In genomic region chr1:202210370-202210769, GRCh38 we compare ENCODE assay signal across 12 cellular contexts. TPM values are rescaled to one million over a fixed set of nuclear protein-coding genes. Genes with fewer than 3 reads are reported as not detected.
DNase-seq lines count a peak whose midpoint lies in the region; ATAC-seq and TF ChIP-seq lines count a peak whose summit lies in the region.
"Had no signal": no experiment of that assay in that cellular context is flagged by ENCODE, and none has a peak within 500 bp of the region (broad histone marks: within the 10 kb centered on the region; RNA-seq: fewer than 3 reads in every experiment).

No MANE protein-coding gene starts in this region.

- H3K4me1 Mint-ChIP-seq in CD8-positive, alpha-beta T cell (ENCODE audit: low read depth) = peaks cover 9% of the 10 kb centered on the region
- H3K4me1 Mint-ChIP-seq in glutamatergic neuron (ENCODE audit: low read depth, unreplicated experiment) = no peaks in the 10 kb centered on the region

- POLR2A ChIA-PET in CD8-positive, alpha-beta T cell (lab: Charles Lee) = no interaction called here

- peak; percentile 38 for ATAC-seq in CD8-positive, alpha-beta T cell
- no peak for ATAC-seq in GM21825 (IDR thresholded peaks at IDR 0.05; ENCODE audit: unreplicated experiment)
- no peak for ATAC-seq in HG03521 (IDR thresholded peaks at IDR 0.05; ENCODE audit: unreplicated experiment)

- H3K36me3 ChIP-seq in CD8-positive, alpha-beta T cell (ENCODE audit: insufficient read depth, low read length) = no peaks in the 10 kb centered on the region

- intact Hi-C loops in CD8-positive, alpha-beta T cell (cut with DNase I, micrococcal nuclease) = no loop called here

- no peak overlapping the region for H3K4me3 ChIP-seq in CD8-positive, alpha-beta T cell (ENCODE audit: low read depth, low read length)

- H3K4me3 Mint-ChIP-seq in CD8-positive, alpha-beta T cell = no peak overlapping the region
- H3K4me3 Mint-ChIP-seq in glutamatergic neuron (ENCODE audit: unreplicated experiment) = no peak overlapping the region
- H3K4me3 Mint-ChIP-seq: activated naive CD4-positive, alpha-beta T cell treated with anti-CD3 and anti-CD28 coated beads, Interleukin-2, amount 50 U/mL, for 24 hours had no signal

- DNase-seq in CD8-positive, alpha-beta T cell = no peak
- DNase-seq in LHCN-M2 (ENCODE audit: low read depth) (peak; percentile 46), RPMI8226 (peak; percentile 72), glutamatergic neuron (no peak), NCI-H226 (no peak), occipital lobe (lab: John Stamatoyannopoulos, UW) (no peak)
- DNase-seq: T-helper 2 cell had no signal

- no peaks in the 10 kb centered on the region for H3K36me3 Mint-ChIP-seq in CD8-positive, alpha-beta T cell
- H3K36me3 Mint-ChIP-seq in glutamatergic neuron (ENCODE audit: unreplicated experiment) = peaks cover 4% of the 10 kb centered on the region
- H3K36me3 Mint-ChIP-seq: activated naive CD4-positive, alpha-beta T cell treated with anti-CD3 and anti-CD28 coated beads, Interleukin-2, amount 50 U/mL, for 24 hours had no signal

- no peak for TF ChIP-seq CTCF in CD8-positive, alpha-beta T cell (IDR thresholded peaks at IDR 0.05)
- no peak for TF ChIP-seq CTCF in glutamatergic neuron (IDR thresholded peaks at IDR 0.05; ENCODE audit: partially characterized antibody, unreplicated experiment)

- H3K27me3 ChIP-seq in CD8-positive, alpha-beta T cell (ENCODE audit: insufficient read depth, low read length) = peaks cover 7% of the 10 kb centered on the region

- no peaks in the 10 kb centered on the region for H3K9me3 Mint-ChIP-seq in CD8-positive, alpha-beta T cell
- peaks cover 4% of the 10 kb centered on the region for H3K9me3 Mint-ChIP-seq in glutamatergic neuron (ENCODE audit: unreplicated experiment)
- H3K9me3 Mint-ChIP-seq: activated naive CD4-positive, alpha-beta T cell treated with anti-CD3 and anti-CD28 coated beads, Interleukin-2, amount 50 U/mL, for 24 hours had no signal

- peaks cover 37% of the 10 kb centered on the region for H3K27me3 Mint-ChIP-seq in CD8-positive, alpha-beta T cell (ENCODE audit: low read depth)
- H3K27me3 Mint-ChIP-seq in glutamatergic neuron (ENCODE audit: unreplicated experiment) = peaks cover 26% of the 10 kb centered on the region

- no peaks in the 10 kb centered on the region for H3K4me1 ChIP-seq in CD8-positive, alpha-beta T cell (ENCODE audit: insufficient read depth, low read length)

- CTCF ChIA-PET in CD8-positive, alpha-beta T cell (lab: Charles Lee) = no interaction called here

- H3K27ac ChIP-seq in CD8-positive, alpha-beta T cell (ENCODE audit: low read depth, low read length) = no peak overlapping the region
- H3K27ac ChIP-seq: HL-60 had no signal

- H3K9me3 ChIP-seq in CD8-positive, alpha-beta T cell (ENCODE audit: low read length) = no peaks in the 10 kb centered on the region

- no peak overlapping the region for H3K27ac Mint-ChIP-seq in CD8-positive, alpha-beta T cell
- H3K27ac Mint-ChIP-seq in glutamatergic neuron (ENCODE audit: unreplicated experiment) = peak overlapping the region; percentile 44
- H3K27ac Mint-ChIP-seq: activated naive CD4-positive, alpha-beta T cell treated with anti-CD3 and anti-CD28 coated beads, Interleukin-2, amount 50 U/mL, for 24 hours had no signal

RNA-seq across cellular contexts. Expression of gene LGR6, which starts 16.8 kb away (rescaled TPM):
- 1 to 10 TPM; 1.7 to 1.9 TPM for total RNA-seq in CD8-positive, alpha-beta T cell
- total RNA-seq in LHCN-M2 (2014; rRNA removed) = not detected in 2 replicates
- polyA plus RNA-seq in LHCN-M2 (2012) = 0.07 TPM
- 0.37 TPM for total RNA-seq in glutamatergic neuron (ENCODE audit: unreplicated experiment)
- 0.62 TPM for total RNA-seq in occipital lobe
- total RNA-seq: glomerular endothelial cell had no signal

RNA-seq across cellular contexts. Expression of gene PTPN7, which starts 50.0 kb away (rescaled TPM):
- 100 to 1,000 TPM; 106 to 108 TPM for total RNA-seq in CD8-positive, alpha-beta T cell
- total RNA-seq in LHCN-M2 (2014; rRNA removed) = not detected in 2 replicates
- not detected for polyA plus RNA-seq in LHCN-M2 (2012)
- not detected for total RNA-seq in glutamatergic neuron (ENCODE audit: unreplicated experiment)
- 0.16 TPM for total RNA-seq in occipital lobe

Comparison
In these comparisons a context has a peak if more than half of its experiments do, and no peak if none do; other contexts are left out.
1. DNase-seq: peak in LHCN-M2 (single experiment) and RPMI8226 (single experiment); none in CD8-positive, alpha-beta T cell (0 of 7), glutamatergic neuron (single experiment), NCI-H226 (single experiment) and occipital lobe (single experiment).
2. RNA of gene PTPN7, which starts 50.0 kb away (total RNA-seq): 106 to 108 TPM in CD8-positive, alpha-beta T cell; 0.16 TPM in occipital lobe (single experiment), not detected in LHCN-M2 and not detected in glutamatergic neuron (single experiment); every median in the first group is over 10 times any median in the second.